In the genomic region with DNA sequence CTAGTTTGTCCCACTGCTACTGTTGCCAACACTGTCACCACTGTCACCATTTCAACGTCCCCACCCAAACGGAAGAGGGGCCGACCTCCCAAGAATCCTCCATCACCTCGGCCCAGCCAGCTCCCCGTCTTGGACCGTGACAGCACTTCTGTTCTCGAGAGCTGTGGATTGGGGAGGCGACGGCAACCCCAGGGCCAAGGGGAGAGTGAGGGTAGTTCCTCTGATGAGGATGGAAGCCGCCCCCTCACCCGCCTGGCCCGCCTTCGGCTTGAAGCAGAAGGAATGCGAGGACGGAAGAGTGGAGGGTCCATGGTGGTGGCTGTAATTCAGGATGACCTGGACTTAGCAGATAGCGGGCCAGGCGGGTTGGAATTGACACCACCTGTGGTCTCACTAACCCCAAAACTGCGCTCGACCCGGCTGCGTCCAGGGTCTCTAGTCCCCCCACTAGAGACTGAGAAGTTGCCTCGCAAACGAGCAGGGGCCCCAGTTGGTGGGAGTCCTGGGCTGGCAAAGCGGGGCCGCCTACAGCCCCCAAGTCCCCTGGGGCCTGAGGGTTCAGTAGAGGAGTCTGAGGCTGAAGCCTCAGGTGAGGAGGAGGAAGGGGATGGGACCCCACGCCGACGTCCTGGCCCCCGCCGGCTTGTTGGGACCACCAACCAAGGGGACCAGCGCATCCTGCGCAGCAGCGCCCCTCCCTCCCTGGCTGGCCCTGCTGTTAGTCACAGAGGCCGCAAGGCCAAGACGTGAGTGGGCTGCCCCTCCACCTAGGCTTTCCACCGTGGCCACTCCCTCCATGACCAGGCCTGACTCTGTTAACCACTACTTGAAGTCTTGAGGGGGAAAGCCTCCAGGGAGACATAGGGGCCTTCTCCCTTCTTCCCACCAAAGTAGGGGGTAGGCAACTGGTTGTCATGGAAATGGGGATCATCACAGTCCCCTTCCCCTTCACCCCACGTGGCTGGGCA, we compare ENCODE assay signal across 11 cellular contexts. TPM values are rescaled to one million over a fixed set of nuclear protein-coding genes. Genes with fewer than 3 reads are reported as not detected.
DNase-seq lines count a peak whose midpoint lies in the region; ATAC-seq, FAIRE-seq and TF ChIP-seq lines count a peak whose summit lies in the region.
"Had no signal": no experiment of that assay in that cellular context is flagged by ENCODE, and none has a peak within 500 bp of the region (broad histone marks: within the 10 kb centered on the region; RNA-seq: fewer than 3 reads in every experiment).

No MANE protein-coding gene starts in this region.

- H3K79me2 ChIP-seq in GM12878 (ENCODE audit: control insufficient read depth, insufficient read depth, low read length), result no peaks in the 10 kb centered on the region

- TF ChIP-seq EP300 in A549 (IDR thresholded peaks at IDR 0.05) (no peak), GM12878 (IDR thresholded peaks at IDR 0.05; ENCODE audit: borderline replicate concordance in 1 of 2, control insufficient read depth in 1 of 2, low read depth in 2 of 2, low read length in 2 of 2) (no peak)

- H3K9ac ChIP-seq in GM12878 (ENCODE audit: control insufficient read depth, insufficient read depth, low read length) (no peak overlapping the region), mucosa of rectum (ENCODE audit: low read depth in 1 of 2, low read length in 2 of 2) (peak overlapping the region in 1 of 2 donors; percentile 22)

- no peaks in the 10 kb centered on the region for H4K20me1 ChIP-seq in GM12878 (ENCODE audit: control insufficient read depth, insufficient read depth)

- TF ChIP-seq CTCF in A549 (IDR thresholded peaks at IDR 0.05) (no peak), GM12878 (IDR thresholded peaks at IDR 0.05 in 2 of 3, conservative IDR thresholded peaks at IDR 0.05 in 1 of 3; ENCODE audit: control insufficient read depth in 2 of 3, extremely low read depth in 1 of 3, insufficient read depth in 1 of 3, low read depth in 3 of 3, low read length in 3 of 3) (no peak)

- RAD21 ChIA-PET in GM12878 (lab: Charles Lee; ENCODE audit: unreplicated experiment), result no interaction called here

- SMC1A ChIA-PET in GM12878 (lab: Charles Lee; ENCODE audit: uncharacterized antibody, unreplicated experiment), result no interaction called here

- H3K9me3 ChIP-seq in A549 (no peaks in the 10 kb centered on the region), GM12878 (replicated peaks; ENCODE audit: control insufficient read depth, insufficient read depth, low read length) (no peaks in the 10 kb centered on the region), mucosa of rectum (ENCODE audit: control insufficient read depth in 2 of 2, low read length in 2 of 2) (no peaks in the 10 kb centered on the region)
- H3K9me3 ChIP-seq: psoas muscle had no signal

- H3K4me3 ChIP-seq in A549 (no peak overlapping the region), GM12878 (no peak overlapping the region), mucosa of rectum (ENCODE audit: low read length in 2 of 2) (no peak overlapping the region)
- H3K4me3 ChIP-seq: psoas muscle had no signal

- H3K4me1 ChIP-seq in A549, result peaks cover 36% of the 10 kb centered on the region
- H3K4me1 ChIP-seq in GM12878 (ENCODE audit: control insufficient read depth, insufficient read depth, low read length), result no peaks in the 10 kb centered on the region
- peaks cover 12 to 29% of the 10 kb centered on the region in 2 donors for H3K4me1 ChIP-seq in mucosa of rectum (ENCODE audit: control insufficient read depth in 2 of 2, insufficient read depth in 2 of 2, low read length in 2 of 2)
- H3K4me1 ChIP-seq: psoas muscle had no signal

- TSS peak; percentile 28 for BruUV-seq in GM12878 (replicated peaks; lab: Mats Ljungman, UMichigan)

- in situ Hi-C loops in GM12878 (cut with MboI), result no loop called here

- FAIRE-seq in A549 (lab: Jason Lieb, UNC), result no peak
- FAIRE-seq in GM12878 (lab: Jason Lieb, UNC), result no peak
- FAIRE-seq: GM12892 had no signal

- peak in 1 of 2 experiments; percentile 5; a peak in 2 of 6 replicates for ATAC-seq in A549
- ATAC-seq in GM12878, result peak; percentile 17; the same call in 2 of the 3 replicates
- ATAC-seq in GM19467 (IDR thresholded peaks at IDR 0.05; ENCODE audit: unreplicated experiment), result no peak

- H2AFZ ChIP-seq in GM12878 (ENCODE audit: control insufficient read depth, low read depth, low read length), result no peak overlapping the region

- POLR2A ChIA-PET in A549 (lab: Yijun Ruan, JAX), result interaction anchor here (1.0 to 2.4 kb wide), 2 partner anchors 66 to 81 kb away, joined by 4 to 7 read pairs; partner anchors contain the start of gene FBRS
- POLR2A ChIA-PET in GM12878 (lab: Charles Lee), result interaction anchor here (1.0 kb wide), 1 partner anchor 12 kb away, joined by 3 read pairs; no protein-coding TSS in a partner anchor

- CTCF ChIA-PET in A549 (lab: Yijun Ruan, JAX) (interaction anchor here (1.1 to 1.6 kb wide), 5 partner anchors 8 to 45 kb away, joined by 3 to 4 read pairs (median 3); no protein-coding TSS in a partner anchor), GM12878 (lab: Yijun Ruan, JAX) (no interaction called here)

- TF ChIP-seq POLR2A in A549 (IDR thresholded peaks at IDR 0.05; ENCODE audit: low read length) (no peak), GM12878 (IDR thresholded peaks at IDR 0.05; ENCODE audit: low read depth, low read length) (no peak)

- no peaks in the 10 kb centered on the region for H3K27me3 ChIP-seq in GM12878 (replicated peaks in 1 of 2; ENCODE audit: control insufficient read depth in 2 of 2, insufficient read depth in 2 of 2, low read length in 1 of 2)
- no peaks in the 10 kb centered on the region for H3K27me3 ChIP-seq in mucosa of rectum (ENCODE audit: control insufficient read depth in 2 of 2, insufficient read depth in 2 of 2, low read length in 2 of 2)

- WGBS in A549 (ENCODE audit: missing lambda C conversion rate), result 90% methylated on average over 37 of the region's 37 CpGs
- 96% methylated on average over 37 of the region's 37 CpGs for WGBS in GM12878 (ENCODE audit: insufficient coverage, insufficient replicate concordance, low lambda C conversion rate, missing lambda C conversion rate)

- TF ChIP-seq RAD21 in A549 (conservative IDR thresholded peaks at IDR 0.05 in 1 of 2, IDR thresholded peaks at IDR 0.05 in 1 of 2) (no peak), GM12878 (IDR thresholded peaks at IDR 0.05; ENCODE audit: insufficient read depth, low read depth, low read length) (no peak)

- H3K36me3 ChIP-seq in GM12878 (ENCODE audit: control insufficient read depth in 2 of 2, insufficient read depth in 2 of 2, low read length in 1 of 2) (peaks cover 24 to 27% of the 10 kb centered on the region in 2 experiments), mucosa of rectum (ENCODE audit: control insufficient read depth in 2 of 2, insufficient read depth in 2 of 2, low read length in 2 of 2) (peaks cover 47 to 53% of the 10 kb centered on the region in 2 donors)

- peak overlapping the region; percentile 70 for H3K4me2 ChIP-seq in A549
- H3K4me2 ChIP-seq in GM12878 (ENCODE audit: control insufficient read depth, insufficient read depth), result no peak overlapping the region

- intact Hi-C loops in GM12878 (cut with micrococcal nuclease; ENCODE audit: unreplicated experiment), result no loop called here

- no peak for DNase-seq in A549 (ENCODE audit: low read depth in 1 of 2, low spot score in 1 of 2)
- DNase-seq in GM12878 (ENCODE audit: low read depth, low spot score), result no peak
- no peak for DNase-seq in KG1 (lab: John Stamatoyannopoulos, UW)
- DNase-seq in GOT3 (lab: John Stamatoyannopoulos, UW), result no peak
- DNase-seq: activated CD4-positive, alpha-beta T cell treated with anti-CD3 and anti-CD28 coated beads for 36 hours; midbrain; NCI-H187 treated with DMSO at 0.1 percent for 48 hours; psoas muscle had no signal

- H3K27ac ChIP-seq in A549, result peak overlapping the region; percentile 72 to 83; a peak in 4 of 6 replicates
- H3K27ac ChIP-seq in GM12878 (ENCODE audit: control insufficient read depth, insufficient read depth), result no peak overlapping the region
- H3K27ac ChIP-seq in mucosa of rectum (ENCODE audit: low read depth in 2 of 2, low read length in 2 of 2), result peak overlapping the region; percentile 77 to 84

RNA-seq across cellular contexts. Expression of gene PHKG2, which starts 9.0 kb away (rescaled TPM):
- polyA plus RNA-seq in A549 (2011; rRNA removed) (28.0 and 30.0 TPM in 2 replicates), A549 (2017; fragmentation: RNase III; extraction: RNeasy Plus Mini Kit Qiagen cat#74134 plus additional on column Dnase treatment) (37.1 to 42.0 TPM (median 37.3 TPM) in 3 replicates), GM12878 (2011; rRNA removed) (26.6 and 36.1 TPM in 2 replicates), GM12878 (2014; fragmentation: Illumina TruSeq; extraction: Trizol) (26.0 and 36.4 TPM in 2 replicates), GM12878 (2014; fragmentation: Nextera tagmentation; extraction: Ambion mirVana) (1 to 10 TPM; 5.2 to 8.8 TPM), GM12878 (2014; rRNA removed) (47.4 and 54.2 TPM in 2 replicates), GM12878 (2016; fragmentation: Nextera tagmentation; extraction: Ambion mirVana) (10 to 100 TPM; 47.3 to 50.1 TPM)
- polyA plus RNA-seq in A549 (2012; cell fraction: cytosol; rRNA removed), result 41.6 and 46.7 TPM in 2 replicates
- polyA plus RNA-seq in A549 (2012; cell fraction: nucleus; rRNA removed), result 198 and 211 TPM in 2 replicates
- polyA minus RNA-seq in A549 (2011; rRNA and poly(A)+ RNA removed), result 22.1 and 29.7 TPM in 2 replicates
- 38.4 and 43.6 TPM in 2 replicates for total RNA-seq in GM12878 (2013; cell fraction: nucleolus; rRNA removed)
- total RNA-seq in GM12878 (2014; rRNA removed) (41.8 and 43.9 TPM in 2 replicates), GM12878 (2014; rRNA removed; fragmentation: Illumina TruSeq; extraction: Trizol) (18.3 and 19.7 TPM in 2 replicates), GM12878 (2021) (35.8 and 38.0 TPM in 2 replicates)
- polyA plus RNA-seq in GM12878 (2011; ENCODE audit: low read depth), result 16.3 TPM
- polyA plus RNA-seq in GM12878 (2011; cell fraction: cytosol; rRNA removed), result 42.5 and 54.9 TPM in 2 replicates
- 131 and 156 TPM in 2 replicates for polyA plus RNA-seq in GM12878 (2011; cell fraction: nucleus; rRNA removed)
- polyA plus RNA-seq in GM12878 (2012), result 26.0 and 30.1 TPM in 2 replicates
- polyA minus RNA-seq in GM12878 (2011; rRNA and poly(A)+ RNA removed), result 25.9 and 39.8 TPM in 2 replicates
- 12.4 and 13.7 TPM in 2 replicates for polyA minus RNA-seq in GM12878 (2011; cell fraction: cytosol; rRNA and poly(A)+ RNA removed)
- polyA minus RNA-seq in GM12878 (2011; cell fraction: nucleus; rRNA and poly(A)+ RNA removed), result 22.2 and 47.6 TPM in 2 replicates

RNA-seq across cellular contexts. Expression of gene CFAP119, which starts 22.6 kb away (rescaled TPM):
- polyA plus RNA-seq in A549 (2011; rRNA removed) (3.5 and 4.5 TPM in 2 replicates), A549 (2017; fragmentation: RNase III; extraction: RNeasy Plus Mini Kit Qiagen cat#74134 plus additional on column Dnase treatment) (7.7 to 9.9 TPM (median 9.5 TPM) in 3 replicates), GM12878 (2011; rRNA removed) (3.4 and 3.6 TPM in 2 replicates), GM12878 (2014; fragmentation: Illumina TruSeq; extraction: Trizol) (0.52 and 4.2 TPM in 2 replicates), GM12878 (2014; fragmentation: Nextera tagmentation; extraction: Ambion mirVana) (1 to 10 TPM; 3.2 to 3.9 TPM), GM12878 (2014; rRNA removed) (9.4 and 12.9 TPM in 2 replicates), GM12878 (2016; fragmentation: Nextera tagmentation; extraction: Ambion mirVana) (1 to 10 TPM; 6.7 to 8.7 TPM)
- polyA plus RNA-seq in A549 (2012; cell fraction: cytosol; rRNA removed), result 15.3 and 15.5 TPM in 2 replicates
- polyA plus RNA-seq in A549 (2012; cell fraction: nucleus; rRNA removed), result 68.5 and 69.5 TPM in 2 replicates
- polyA minus RNA-seq in A549 (2011; rRNA and poly(A)+ RNA removed), result 2.3 and 3.2 TPM in 2 replicates
- total RNA-seq in GM12878 (2013; cell fraction: nucleolus; rRNA removed), result 3.5 and 5.5 TPM in 2 replicates
- total RNA-seq in GM12878 (2014; rRNA removed) (4.3 and 6.2 TPM in 2 replicates), GM12878 (2014; rRNA removed; fragmentation: Illumina TruSeq; extraction: Trizol) (2.2 and 4.2 TPM in 2 replicates), GM12878 (2021) (5.8 and 7.3 TPM in 2 replicates)
- polyA plus RNA-seq in GM12878 (2011; ENCODE audit: low read depth), result 3.2 TPM
- 4.8 and 7.6 TPM in 2 replicates for polyA plus RNA-seq in GM12878 (2011; cell fraction: cytosol; rRNA removed)
- polyA plus RNA-seq in GM12878 (2011; cell fraction: nucleus; rRNA removed), result 29.5 and 32.9 TPM in 2 replicates
- polyA plus RNA-seq in GM12878 (2012), result 3.7 and 5.4 TPM in 2 replicates
- 1.1 and 1.6 TPM in 2 replicates for polyA minus RNA-seq in GM12878 (2011; rRNA and poly(A)+ RNA removed)
- 1.5 and 3.6 TPM in 2 replicates for polyA minus RNA-seq in GM12878 (2011; cell fraction: cytosol; rRNA and poly(A)+ RNA removed)
- polyA minus RNA-seq in GM12878 (2011; cell fraction: nucleus; rRNA and poly(A)+ RNA removed), result 3.9 and 5.3 TPM in 2 replicates

RNA-seq across cellular contexts. Expression of gene RNF40, which starts 22.9 kb away (rescaled TPM):
- polyA plus RNA-seq in A549 (2011; rRNA removed) (66.1 and 88.8 TPM in 2 replicates), A549 (2017; fragmentation: RNase III; extraction: RNeasy Plus Mini Kit Qiagen cat#74134 plus additional on column Dnase treatment) (63.9 to 69.9 TPM (median 66.4 TPM) in 3 replicates), GM12878 (2011; rRNA removed) (38.0 and 64.5 TPM in 2 replicates), GM12878 (2014; fragmentation: Illumina TruSeq; extraction: Trizol) (55.1 and 57.7 TPM in 2 replicates), GM12878 (2014; fragmentation: Nextera tagmentation; extraction: Ambion mirVana) (1 to 10 TPM; 3.7 to 8.0 TPM), GM12878 (2014; rRNA removed) (43.2 and 55.6 TPM in 2 replicates), GM12878 (2016; fragmentation: Nextera tagmentation; extraction: Ambion mirVana) (10 to 100 TPM; 93.2 to 97.6 TPM)
- polyA plus RNA-seq in A549 (2012; cell fraction: cytosol; rRNA removed), result 46.9 and 60.1 TPM in 2 replicates
- 85.6 and 97.4 TPM in 2 replicates for polyA plus RNA-seq in A549 (2012; cell fraction: nucleus; rRNA removed)
- 101 and 138 TPM in 2 replicates for polyA minus RNA-seq in A549 (2011; rRNA and poly(A)+ RNA removed)
- 82.9 and 87.4 TPM in 2 replicates for total RNA-seq in GM12878 (2013; cell fraction: nucleolus; rRNA removed)
- total RNA-seq in GM12878 (2014; rRNA removed) (59.0 and 61.7 TPM in 2 replicates), GM12878 (2014; rRNA removed; fragmentation: Illumina TruSeq; extraction: Trizol) (32.7 and 40.7 TPM in 2 replicates), GM12878 (2021) (76.8 and 84.7 TPM in 2 replicates)
- polyA plus RNA-seq in GM12878 (2011; ENCODE audit: low read depth), result 21.7 TPM
- polyA plus RNA-seq in GM12878 (2011; cell fraction: cytosol; rRNA removed), result 46.3 and 55.2 TPM in 2 replicates
- 89.1 and 96.4 TPM in 2 replicates for polyA plus RNA-seq in GM12878 (2011; cell fraction: nucleus; rRNA removed)
- 38.1 and 38.2 TPM in 2 replicates for polyA plus RNA-seq in GM12878 (2012)
- polyA minus RNA-seq in GM12878 (2011; rRNA and poly(A)+ RNA removed), result 61.7 and 73.7 TPM in 2 replicates
- polyA minus RNA-seq in GM12878 (2011; cell fraction: cytosol; rRNA and poly(A)+ RNA removed), result 24.1 and 31.3 TPM in 2 replicates
- 30.2 and 46.3 TPM in 2 replicates for polyA minus RNA-seq in GM12878 (2011; cell fraction: nucleus; rRNA and poly(A)+ RNA removed)

RNA-seq across cellular contexts. Expression of gene SRCAP, which starts 40.3 kb away (rescaled TPM):
- polyA plus RNA-seq in A549 (2011; rRNA removed), result 6.2 and 10.0 TPM in 2 replicates
- 7.9 and 17.1 TPM in 2 replicates for polyA plus RNA-seq in A549 (2012; cell fraction: cytosol; rRNA removed)
- 20.8 and 30.6 TPM in 2 replicates for polyA plus RNA-seq in A549 (2012; cell fraction: nucleus; rRNA removed)
- polyA plus RNA-seq in A549 (2017; fragmentation: RNase III; extraction: RNeasy Plus Mini Kit Qiagen cat#74134 plus additional on column Dnase treatment), result 18.9 to 19.9 TPM (median 19.5 TPM) in 3 replicates
- polyA minus RNA-seq in A549 (2011; rRNA and poly(A)+ RNA removed), result 22.3 and 26.5 TPM in 2 replicates
- total RNA-seq in GM12878 (2013; cell fraction: nucleolus; rRNA removed), result 32.7 and 35.5 TPM in 2 replicates
- 12.0 and 12.8 TPM in 2 replicates for total RNA-seq in GM12878 (2014; rRNA removed)
- total RNA-seq in GM12878 (2014; rRNA removed; fragmentation: Illumina TruSeq; extraction: Trizol), result 3.3 and 4.0 TPM in 2 replicates
- total RNA-seq in GM12878 (2021), result 48.1 and 58.4 TPM in 2 replicates
- polyA plus RNA-seq in GM12878 (2011; ENCODE audit: low read depth), result 6.8 TPM
- 1.7 and 2.6 TPM in 2 replicates for polyA plus RNA-seq in GM12878 (2011; rRNA removed)
- polyA plus RNA-seq in GM12878 (2011; cell fraction: cytosol; rRNA removed), result 2.0 and 2.9 TPM in 2 replicates
- polyA plus RNA-seq in GM12878 (2011; cell fraction: nucleus; rRNA removed), result 20.1 and 27.5 TPM in 2 replicates
- polyA plus RNA-seq in GM12878 (2012), result 12.1 and 17.7 TPM in 2 replicates
- polyA plus RNA-seq in GM12878 (2014; fragmentation: Illumina TruSeq; extraction: Trizol), result 7.1 and 11.2 TPM in 2 replicates
- under 1 TPM; 0.24 to 0.31 TPM for polyA plus RNA-seq in GM12878 (2014; fragmentation: Nextera tagmentation; extraction: Ambion mirVana)
- 12.5 and 22.3 TPM in 2 replicates for polyA plus RNA-seq in GM12878 (2014; rRNA removed)
- 10 to 100 TPM; 35.7 to 45.8 TPM for polyA plus RNA-seq in GM12878 (2016; fragmentation: Nextera tagmentation; extraction: Ambion mirVana)
- polyA minus RNA-seq in GM12878 (2011; rRNA and poly(A)+ RNA removed), result 10.6 TPM in 2 replicates
- 14.4 and 16.1 TPM in 2 replicates for polyA minus RNA-seq in GM12878 (2011; cell fraction: cytosol; rRNA and poly(A)+ RNA removed)
- 12.8 and 23.9 TPM in 2 replicates for polyA minus RNA-seq in GM12878 (2011; cell fraction: nucleus; rRNA and poly(A)+ RNA removed)

RNA-seq across cellular contexts. Expression of gene ZNF629, which starts 47.7 kb away (rescaled TPM):
- polyA plus RNA-seq in A549 (2011; rRNA removed) (5.9 and 7.5 TPM in 2 replicates), A549 (2017; fragmentation: RNase III; extraction: RNeasy Plus Mini Kit Qiagen cat#74134 plus additional on column Dnase treatment) (12.3 to 13.7 TPM (median 13.6 TPM) in 3 replicates), GM12878 (2011; rRNA removed) (0.06 and 0.12 TPM in 2 replicates), GM12878 (2014; fragmentation: Illumina TruSeq; extraction: Trizol) (0.48 and 0.59 TPM in 2 replicates), GM12878 (2014; fragmentation: Nextera tagmentation; extraction: Ambion mirVana) (under 1 TPM; 0.02 to 0.07 TPM), GM12878 (2014; rRNA removed) (0.35 and 0.38 TPM in 2 replicates), GM12878 (2016; fragmentation: Nextera tagmentation; extraction: Ambion mirVana) (under 1 TPM; 0.32 to 0.62 TPM)
- polyA plus RNA-seq in A549 (2012; cell fraction: cytosol; rRNA removed), result 4.3 and 6.3 TPM in 2 replicates
- polyA plus RNA-seq in A549 (2012; cell fraction: nucleus; rRNA removed), result 9.1 and 10.5 TPM in 2 replicates
- 10.0 and 10.1 TPM in 2 replicates for polyA minus RNA-seq in A549 (2011; rRNA and poly(A)+ RNA removed)
- total RNA-seq in GM12878 (2013; cell fraction: nucleolus; rRNA removed), result 3.1 and 3.5 TPM in 2 replicates
- total RNA-seq in GM12878 (2014; rRNA removed) (0.51 and 0.54 TPM in 2 replicates), GM12878 (2014; rRNA removed; fragmentation: Illumina TruSeq; extraction: Trizol) (0.28 and 0.45 TPM in 2 replicates), GM12878 (2021) (0.69 and 0.77 TPM in 2 replicates)
- 1.2 TPM for polyA plus RNA-seq in GM12878 (2011; ENCODE audit: low read depth)
- 0.12 and 0.13 TPM in 2 replicates for polyA plus RNA-seq in GM12878 (2011; cell fraction: cytosol; rRNA removed)
- polyA plus RNA-seq in GM12878 (2011; cell fraction: nucleus; rRNA removed), result 0.43 and 0.50 TPM in 2 replicates
- 2.2 and 2.5 TPM in 2 replicates for polyA plus RNA-seq in GM12878 (2012)
- polyA minus RNA-seq in GM12878 (2011; rRNA and poly(A)+ RNA removed), result 0.15 TPM in 2 replicates
- polyA minus RNA-seq in GM12878 (2011; cell fraction: cytosol; rRNA and poly(A)+ RNA removed), result 0.21 TPM in 1 of 2 replicates, not detected in the other
- 0.29 and 0.36 TPM in 2 replicates for polyA minus RNA-seq in GM12878 (2011; cell fraction: nucleus; rRNA and poly(A)+ RNA removed)
